In genomic region chr6:56708810-56709597, GRCh38 we compare ENCODE assay signal across 1 cellular context.
TF ChIP-seq lines count a peak whose summit lies in the region.

No MANE protein-coding gene starts in this region.

TF ChIP-seq in HepG2, 621 proteins besides CTCF, POLR2A, EP300 and RAD21 (continued from another document and continues in another):
- TF ChIP-seq MLX (CRISPR knock-in tag; IDR thresholded peaks at IDR 0.05) (no peak), CEBPG (CRISPR knock-in tag; IDR thresholded peaks at IDR 0.05) (peak; percentile 27; the same call in 1 of the 2 replicates), SMAD3 (CRISPR knock-in tag; IDR thresholded peaks at IDR 0.05) (no peak), ARNT2 (CRISPR knock-in tag; IDR thresholded peaks at IDR 0.05; ENCODE audit: low read depth) (no peak), GATAD2A (CRISPR knock-in tag; IDR thresholded peaks at IDR 0.05) (peak; percentile 43; the same call in 1 of the 2 replicates), POLR2G (IDR thresholded peaks at IDR 0.05; ENCODE audit: low read depth, low read length) (no peak), ZNF556 (CRISPR knock-in tag; IDR thresholded peaks at IDR 0.05; ENCODE audit: borderline replicate concordance) (no peak), FOSL2 (CRISPR knock-in tag; IDR thresholded peaks at IDR 0.05) (no peak), ZKSCAN5 (CRISPR knock-in tag; IDR thresholded peaks at IDR 0.05) (no peak), JUND (CRISPR knock-in tag; IDR thresholded peaks at IDR 0.05) (no peak), THYN1 (CRISPR knock-in tag; IDR thresholded peaks at IDR 0.05; ENCODE audit: borderline replicate concordance, low read depth) (no peak), YEATS4 (CRISPR knock-in tag; IDR thresholded peaks at IDR 0.05; ENCODE audit: borderline replicate concordance) (no peak), ZNF318 (CRISPR knock-in tag; IDR thresholded peaks at IDR 0.05) (no peak), FOXA3 (CRISPR knock-in tag; IDR thresholded peaks at IDR 0.05) (no peak), ZNF674 (CRISPR knock-in tag; IDR thresholded peaks at IDR 0.05; ENCODE audit: low read depth) (no peak), MXD3 (CRISPR knock-in tag; IDR thresholded peaks at IDR 0.05) (no peak), ZNF7 (CRISPR knock-in tag; IDR thresholded peaks at IDR 0.05) (no peak), ZNF879 (CRISPR knock-in tag; IDR thresholded peaks at IDR 0.05) (no peak), PHF5A (CRISPR knock-in tag; IDR thresholded peaks at IDR 0.05; ENCODE audit: low read depth, unreplicated experiment) (no peak), SIX4 (CRISPR knock-in tag; IDR thresholded peaks at IDR 0.05) (no peak), ZNF24 (IDR thresholded peaks at IDR 0.05) (no peak), EZH2 (conservative IDR thresholded peaks at IDR 0.05; ENCODE audit: low read depth, low read length) (no peak), RBAK (CRISPR knock-in tag; IDR thresholded peaks at IDR 0.05) (no peak), SMAD9 (CRISPR knock-in tag; IDR thresholded peaks at IDR 0.05) (no peak), HOXA7 (CRISPR knock-in tag; IDR thresholded peaks at IDR 0.05) (no peak), ZFP36L1 (CRISPR knock-in tag; IDR thresholded peaks at IDR 0.05) (no peak), ZFY (CRISPR knock-in tag; IDR thresholded peaks at IDR 0.05) (no peak), ZNF431 (CRISPR knock-in tag; IDR thresholded peaks at IDR 0.05; ENCODE audit: borderline replicate concordance, low read depth) (no peak), ZSCAN30 (CRISPR knock-in tag; IDR thresholded peaks at IDR 0.05) (no peak), THAP8 (CRISPR knock-in tag; IDR thresholded peaks at IDR 0.05; ENCODE audit: borderline replicate concordance) (no peak), BHLHE40 (IDR thresholded peaks at IDR 0.05; ENCODE audit: low read length) (no peak), ZMYM2 (CRISPR knock-in tag; IDR thresholded peaks at IDR 0.05) (no peak), XBP1 (CRISPR knock-in tag; IDR thresholded peaks at IDR 0.05) (no peak), RFXANK (CRISPR knock-in tag; IDR thresholded peaks at IDR 0.05) (no peak), ZBTB34 (CRISPR knock-in tag; IDR thresholded peaks at IDR 0.05) (no peak), CENPBD1 (CRISPR knock-in tag; IDR thresholded peaks at IDR 0.05; ENCODE audit: borderline replicate concordance, low read depth) (no peak), MAFF (IDR thresholded peaks at IDR 0.05; ENCODE audit: low read depth, low read length) (peak; percentile 87), REL (CRISPR knock-in tag; conservative IDR thresholded peaks at IDR 0.05) (no peak), ZNF724P (CRISPR knock-in tag; IDR thresholded peaks at IDR 0.05; ENCODE audit: borderline replicate concordance) (no peak), HMG20B (CRISPR knock-in tag; conservative IDR thresholded peaks at IDR 0.05) (no peak), CEBPB (IDR thresholded peaks at IDR 0.05; ENCODE audit: borderline replicate concordance, low read depth, low read length) (no peak), SMC3 (IDR thresholded peaks at IDR 0.05; ENCODE audit: low read length) (peak; percentile 69), ZSCAN9 (CRISPR knock-in tag; IDR thresholded peaks at IDR 0.05; ENCODE audit: borderline replicate concordance) (no peak), ZNF776 (CRISPR knock-in tag; IDR thresholded peaks at IDR 0.05) (no peak), KMT2B (CRISPR knock-in tag; IDR thresholded peaks at IDR 0.05) (no peak), ZMAT3 (CRISPR knock-in tag; conservative IDR thresholded peaks at IDR 0.05) (no peak), SOX5 (CRISPR knock-in tag; IDR thresholded peaks at IDR 0.05; ENCODE audit: borderline replicate concordance) (no peak), ZNF468 (CRISPR knock-in tag; IDR thresholded peaks at IDR 0.05) (no peak), FOSL1 (CRISPR knock-in tag; IDR thresholded peaks at IDR 0.05; ENCODE audit: borderline replicate concordance) (no peak), PLSCR1 (CRISPR knock-in tag; IDR thresholded peaks at IDR 0.05; ENCODE audit: borderline replicate concordance) (no peak), SP1 (IDR thresholded peaks at IDR 0.05) (no peak), SP1 (CRISPR knock-in tag; IDR thresholded peaks at IDR 0.05) (no peak), STAG1 (CRISPR knock-in tag; IDR thresholded peaks at IDR 0.05) (peak; percentile 85), FOXO1 (CRISPR knock-in tag; IDR thresholded peaks at IDR 0.05) (no peak), ZNF710 (CRISPR knock-in tag; IDR thresholded peaks at IDR 0.05; ENCODE audit: borderline replicate concordance) (no peak), REXO4 (CRISPR knock-in tag; IDR thresholded peaks at IDR 0.05; ENCODE audit: borderline replicate concordance) (no peak), CBFB (CRISPR knock-in tag; IDR thresholded peaks at IDR 0.05) (no peak), ZBTB7A (CRISPR knock-in tag; IDR thresholded peaks at IDR 0.05) (no peak), ZNF563 (CRISPR knock-in tag; IDR thresholded peaks at IDR 0.05) (no peak), MAFK (conservative IDR thresholded peaks at IDR 0.05 in 1 of 2, IDR thresholded peaks at IDR 0.05 in 1 of 2; ENCODE audit: low read length in 2 of 2) (peak; percentile 87), KDM2A (CRISPR knock-in tag; IDR thresholded peaks at IDR 0.05; ENCODE audit: borderline replicate concordance, low read depth) (no peak), AGO2 (optimal IDR thresholded peaks at IDR 0.05; ENCODE audit: low read depth, low read length) (no peak), ZNF124 (CRISPR knock-in tag; IDR thresholded peaks at IDR 0.05) (no peak), BCL6 (CRISPR knock-in tag; IDR thresholded peaks at IDR 0.05) (peak; percentile 18; the same call in 1 of the 2 replicates), SMAD1 (CRISPR knock-in tag; IDR thresholded peaks at IDR 0.05; ENCODE audit: borderline replicate concordance, low read depth) (no peak), HMG20A (CRISPR knock-in tag; IDR thresholded peaks at IDR 0.05; ENCODE audit: borderline replicate concordance) (peak; percentile 22; the same call in 1 of the 2 replicates)
